8 cellular contexts compared by ENCODE assay signal in genomic region chr12:6383572-6384498, GRCh38. TPM values are rescaled to one million over a fixed set of nuclear protein-coding genes. Genes with fewer than 3 reads are reported as not detected.
DNase-seq lines count a peak whose midpoint lies in the region; TF ChIP-seq lines count a peak whose summit lies in the region.

Gene LTBR (plus strand): TSS chr12:6384162. CDS start chr12:6384359, 197 bp downstream.

- H3K27ac ChIP-seq in layer of hippocampus (ENCODE audit: low read depth, low read length) (peak within 1 kb of the TSS; percentile 88), spleen (peak within 1 kb of the TSS; percentile 74 to 91 (median 88))

- peak; percentile 53 for DNase-seq in activated T-cell treated with anti-CD3 and anti-CD28 coated beads, Interleukin-2, amount 50 U/mL, for 24 hours
- DNase-seq in activated T-cell treated with anti-CD3 and anti-CD28 coated beads, Interleukin-2, amount 50 U/mL, for 1 hour = no peak
- peak; percentile 83 for DNase-seq in RKO (ENCODE audit: low spot score)
- peak; percentile 86 for DNase-seq in cortex of kidney (lab: John Stamatoyannopoulos, UW)
- peak; percentile 97 for DNase-seq in spleen
- no peak for DNase-seq in T-helper 2 cell treated with Interferon-gamma antibody and Interleukin-4, amounts not matched to agents 5 μg/mL and 100 μg/mL, for 36 hours (ENCODE audit: low spot score)
- DNase-seq in NCI-H345 (lab: John Stamatoyannopoulos, UW) = no peak

- intact Hi-C loops in spleen (cut with DNase I; ENCODE audit: low total_unique reads) = no loop called here

- H3K36me3 ChIP-seq in spleen = peaks cover 0 to 31% (median 4%) of the 10 kb centered on the region in 6 donors

- H3K27me3 ChIP-seq in layer of hippocampus (ENCODE audit: control insufficient read depth, insufficient read depth, low read length) (no peaks in the 10 kb centered on the region), spleen (replicated peaks in 1 of 7) (peaks cover 0 to 30% (median 3%) of the 10 kb centered on the region in 7 donors)

- no peaks in the 10 kb centered on the region for H3K9me3 ChIP-seq in spleen

- TF ChIP-seq CTCF in spleen (IDR thresholded peaks at IDR 0.05 in 8 of 11, conservative IDR thresholded peaks at IDR 0.05 in 3 of 11) = peak in 3 of 11 experiments; percentile 12 to 31 (median 26)

- H3K36me3 Mint-ChIP-seq in activated T-cell treated with anti-CD3 and anti-CD28 coated beads, Interleukin-2, amount 50 U/mL, for 24 hours (ENCODE audit: low read depth) = no peaks in the 10 kb centered on the region
- no peaks in the 10 kb centered on the region for H3K36me3 Mint-ChIP-seq in T-helper 2 cell treated with Interferon-gamma antibody and Interleukin-4, amounts not matched to agents 5 μg/mL and 100 μg/mL, for 36 hours (ENCODE audit: low read depth)

- peaks cover 2% of the 10 kb centered on the region for H3K4me1 Mint-ChIP-seq in activated T-cell treated with anti-CD3 and anti-CD28 coated beads, Interleukin-2, amount 50 U/mL, for 24 hours (ENCODE audit: low read depth)
- no peaks in the 10 kb centered on the region for H3K4me1 Mint-ChIP-seq in T-helper 2 cell treated with Interferon-gamma antibody and Interleukin-4, amounts not matched to agents 5 μg/mL and 100 μg/mL, for 36 hours (ENCODE audit: low read depth)

- H3K4me1 ChIP-seq in spleen = peaks cover 12 to 86% (median 49%) of the 10 kb centered on the region in 6 donors

- no peak for TF ChIP-seq POLR2A in spleen (IDR thresholded peaks at IDR 0.05)

- no peaks in the 10 kb centered on the region for H3K9me3 Mint-ChIP-seq in activated T-cell treated with anti-CD3 and anti-CD28 coated beads, Interleukin-2, amount 50 U/mL, for 24 hours
- H3K9me3 Mint-ChIP-seq in T-helper 2 cell treated with Interferon-gamma antibody and Interleukin-4, amounts not matched to agents 5 μg/mL and 100 μg/mL, for 36 hours = no peaks in the 10 kb centered on the region

- no peak within 1 kb of the TSS for H3K27ac Mint-ChIP-seq in activated T-cell treated with anti-CD3 and anti-CD28 coated beads, Interleukin-2, amount 50 U/mL, for 24 hours
- no peak within 1 kb of the TSS for H3K27ac Mint-ChIP-seq in T-helper 2 cell treated with Interferon-gamma antibody and Interleukin-4, amounts not matched to agents 5 μg/mL and 100 μg/mL, for 36 hours

- H3K4me3 ChIP-seq in spleen = peak within 1 kb of the TSS; percentile 38 to 75 (median 66)

- no peak within 1 kb of the TSS for H3K4me3 Mint-ChIP-seq in activated T-cell treated with anti-CD3 and anti-CD28 coated beads, Interleukin-2, amount 50 U/mL, for 24 hours
- H3K4me3 Mint-ChIP-seq in T-helper 2 cell treated with Interferon-gamma antibody and Interleukin-4, amounts not matched to agents 5 μg/mL and 100 μg/mL, for 36 hours = no peak within 1 kb of the TSS

- WGBS in spleen, 5 donors = 6 to 17% (median 8%) methylated on average over 27 to 62 of the region's 62 CpGs

- H3K27me3 Mint-ChIP-seq in activated T-cell treated with anti-CD3 and anti-CD28 coated beads, Interleukin-2, amount 50 U/mL, for 24 hours = peaks cover 26% of the 10 kb centered on the region
- H3K27me3 Mint-ChIP-seq in T-helper 2 cell treated with Interferon-gamma antibody and Interleukin-4, amounts not matched to agents 5 μg/mL and 100 μg/mL, for 36 hours (ENCODE audit: low read depth) = peaks cover 41% of the 10 kb centered on the region

RNA-seq across cellular contexts. Expression of gene LTBR, which starts in this region (rescaled TPM):
- 100 to 1,000 TPM in 3 of 7 donors, 10 to 100 TPM in 4; 49.0 to 155 (median 87.8) TPM for total RNA-seq in spleen
- 10 to 100 TPM; 14.4 to 29.2 (median 15.7) TPM for polyA plus RNA-seq in spleen

Comparison
In these comparisons a context has a peak if more than half of its experiments do, and no peak if none do; other contexts are left out.
1. DNase-seq: peak in activated T-cell treated with anti-CD3 and anti-CD28 coated beads, Interleukin-2, amount 50 U/mL, for 24 hours (single experiment), RKO (single experiment), cortex of kidney (single experiment) and spleen (single experiment); none in activated T-cell treated with anti-CD3 and anti-CD28 coated beads, Interleukin-2, amount 50 U/mL, for 1 hour (single experiment), T-helper 2 cell treated with Interferon-gamma antibody and Interleukin-4, amounts not matched to agents 5 μg/mL and 100 μg/mL, for 36 hours (single experiment) and NCI-H345 (single experiment).